1 cellular context compared by ENCODE assay signal in genomic region chr5:142697846-142698245, GRCh38.
TF ChIP-seq lines count a peak whose summit lies in the region.

No MANE protein-coding gene starts in this region.

TF ChIP-seq in HEK293, 187 proteins besides CTCF, POLR2A, EP300 and RAD21 (continues in another document):
- TF ChIP-seq ZNF518A (tag by site-specific recombination; conservative IDR thresholded peaks at IDR 0.05; ENCODE audit: low read depth) (0 out of 2 replicates have a peak, but pooled peaks have one; percentile 29), ZNF830 (tag by site-specific recombination; IDR thresholded peaks at IDR 0.05; ENCODE audit: low read depth) (no peak), ZNF777 (tag by site-specific recombination; IDR thresholded peaks at IDR 0.05; ENCODE audit: borderline replicate concordance) (no peak), ZBTB17 (tag by site-specific recombination; IDR thresholded peaks at IDR 0.05) (peak; percentile 41; the same call in 1 of the 2 replicates), ZBTB20 (tag by site-specific recombination; IDR thresholded peaks at IDR 0.05) (no peak), SP2 (tag by site-specific recombination; IDR thresholded peaks at IDR 0.05) (no peak), ZNF404 (tag by site-specific recombination; IDR thresholded peaks at IDR 0.05) (no peak), ZNF266 (tag by site-specific recombination; IDR thresholded peaks at IDR 0.05; ENCODE audit: low read depth) (no peak), ZNF660 (tag by site-specific recombination; IDR thresholded peaks at IDR 0.05) (no peak), HOXC10 (CRISPR knock-in tag; IDR thresholded peaks at IDR 0.05) (no peak), ZNF2 (tag by site-specific recombination; IDR thresholded peaks at IDR 0.05) (no peak), ZNF560 (tag by site-specific recombination; IDR thresholded peaks at IDR 0.05; ENCODE audit: borderline replicate concordance) (no peak), PATZ1 (tag by site-specific recombination; IDR thresholded peaks at IDR 0.05) (peak; percentile 43; the same call in 1 of the 2 replicates), SCRT1 (tag by site-specific recombination; IDR thresholded peaks at IDR 0.05; ENCODE audit: borderline replicate concordance) (peak; percentile 53; the same call in 1 of the 2 replicates), ZNF19 (tag by site-specific recombination; IDR thresholded peaks at IDR 0.05; ENCODE audit: low read depth) (no peak), SCRT2 (tag by site-specific recombination; IDR thresholded peaks at IDR 0.05) (peak; percentile 95), REST (tag by site-specific recombination; IDR thresholded peaks at IDR 0.05) (peak; percentile 63; the same call in 1 of the 2 replicates), OVOL3 (tag by site-specific recombination; IDR thresholded peaks at IDR 0.05) (no peak), ZSCAN5A (tag by site-specific recombination; IDR thresholded peaks at IDR 0.05) (no peak), KLF7 (tag by site-specific recombination; IDR thresholded peaks at IDR 0.05; ENCODE audit: borderline replicate concordance) (no peak), ZNF239 (tag by site-specific recombination; IDR thresholded peaks at IDR 0.05) (no peak), ZNF366 (tag by site-specific recombination; conservative IDR thresholded peaks at IDR 0.05) (peak; percentile 82; the same call in 1 of the 2 replicates), ZNF394 (tag by site-specific recombination; IDR thresholded peaks at IDR 0.05; ENCODE audit: borderline replicate concordance) (no peak), ZNF248 (tag by site-specific recombination; IDR thresholded peaks at IDR 0.05) (no peak), ZFP3 (tag by site-specific recombination; IDR thresholded peaks at IDR 0.05; ENCODE audit: low read depth) (no peak), SALL2 (tag by site-specific recombination; IDR thresholded peaks at IDR 0.05; ENCODE audit: borderline replicate concordance) (no peak), ZNF140 (tag by site-specific recombination; IDR thresholded peaks at IDR 0.05) (no peak), ZNF132 (tag by site-specific recombination; IDR thresholded peaks at IDR 0.05; ENCODE audit: borderline replicate concordance) (no peak), ZNF677 (tag by site-specific recombination; IDR thresholded peaks at IDR 0.05) (no peak), ZNF133 (tag by site-specific recombination; IDR thresholded peaks at IDR 0.05) (no peak), ZNF658 (tag by site-specific recombination; IDR thresholded peaks at IDR 0.05) (no peak), ZNF707 (tag by site-specific recombination; IDR thresholded peaks at IDR 0.05) (no peak), ZBTB49 (tag by site-specific recombination; IDR thresholded peaks at IDR 0.05; ENCODE audit: low read depth) (no peak), ZSCAN30 (tag by site-specific recombination; IDR thresholded peaks at IDR 0.05) (no peak), ZNF202 (tag by site-specific recombination; IDR thresholded peaks at IDR 0.05; ENCODE audit: borderline replicate concordance) (no peak), OSR2 (tag by site-specific recombination; IDR thresholded peaks at IDR 0.05) (no peak), PRDM1 (tag by site-specific recombination; IDR thresholded peaks at IDR 0.05) (peak; percentile 48; the same call in 1 of the 2 replicates), ZNF341 (tag by site-specific recombination; IDR thresholded peaks at IDR 0.05; ENCODE audit: low read depth) (no peak), ZEB2 (tag by site-specific recombination; IDR thresholded peaks at IDR 0.05) (peak; percentile 30; the same call in 1 of the 2 replicates), ZNF629 (tag by site-specific recombination; IDR thresholded peaks at IDR 0.05) (peak; percentile 39; the same call in 1 of the 2 replicates), ZNF549 (tag by site-specific recombination; IDR thresholded peaks at IDR 0.05) (no peak), ZNF423 (tag by site-specific recombination; IDR thresholded peaks at IDR 0.05) (no peak), ZNF138 (tag by site-specific recombination; IDR thresholded peaks at IDR 0.05; ENCODE audit: borderline replicate concordance) (no peak), SETDB1 (IDR thresholded peaks at IDR 0.05; ENCODE audit: insufficient read length, low read length) (no peak), ATF2 (tag by site-specific recombination; IDR thresholded peaks at IDR 0.05; ENCODE audit: low read depth) (0 out of 2 replicates have a peak, but pooled peaks have one; percentile 11), ZNF670 (tag by site-specific recombination; IDR thresholded peaks at IDR 0.05; ENCODE audit: low read depth) (no peak), ZNF747 (tag by site-specific recombination; IDR thresholded peaks at IDR 0.05) (no peak), ZNF692 (tag by site-specific recombination; IDR thresholded peaks at IDR 0.05) (peak; percentile 69; the same call in 1 of the 2 replicates), ZNF112 (tag by site-specific recombination; IDR thresholded peaks at IDR 0.05) (no peak)
